In the genomic region with DNA sequence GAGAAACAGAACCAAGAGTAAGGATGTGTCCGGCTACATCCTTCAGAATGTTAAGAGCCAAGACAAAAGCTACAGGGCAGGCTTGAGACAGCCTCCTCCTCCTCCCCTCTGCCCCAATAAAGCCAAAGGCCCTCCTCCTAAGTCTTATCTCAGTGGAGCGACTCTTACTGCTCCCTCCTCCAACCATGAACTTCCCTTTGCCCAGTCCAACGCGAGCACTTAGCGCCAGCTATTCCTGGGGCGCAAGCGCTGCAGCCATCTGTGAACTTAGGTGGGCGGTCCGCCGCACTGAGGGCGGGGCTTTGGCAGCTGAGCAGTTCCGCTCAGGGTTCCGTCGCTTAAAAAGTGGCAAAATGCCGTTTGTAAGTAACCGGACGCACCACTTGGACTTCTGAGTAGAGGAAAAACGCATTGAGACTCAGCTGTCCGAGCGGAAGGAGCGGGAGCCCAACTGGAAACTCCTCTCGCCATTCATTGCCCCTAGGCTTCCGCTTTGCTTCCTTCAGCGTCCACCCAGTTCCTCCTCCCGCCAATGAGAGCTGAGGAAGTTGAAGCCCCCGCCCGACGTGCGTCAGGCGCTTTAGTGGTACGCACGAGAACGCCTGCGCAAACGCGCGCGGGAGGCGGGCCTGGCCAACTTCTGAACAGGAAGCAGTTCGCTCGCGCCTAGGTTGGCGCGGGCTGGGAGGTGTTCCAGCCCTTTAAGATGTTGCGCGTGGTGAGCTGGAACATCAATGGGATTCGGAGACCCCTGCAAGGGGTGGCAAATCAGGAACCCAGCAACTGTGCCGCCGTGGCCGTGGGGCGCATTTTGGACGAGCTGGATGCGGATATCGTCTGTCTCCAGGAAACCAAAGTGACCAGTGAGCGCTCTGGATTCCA, we compare ENCODE assay signal across 8 cellular contexts. TPM values are rescaled to one million over a fixed set of nuclear protein-coding genes. Genes with fewer than 3 reads are reported as not detected.
DNase-seq lines count a peak whose midpoint lies in the region; ATAC-seq, FAIRE-seq and TF ChIP-seq lines count a peak whose summit lies in the region.

A gene with protein sequence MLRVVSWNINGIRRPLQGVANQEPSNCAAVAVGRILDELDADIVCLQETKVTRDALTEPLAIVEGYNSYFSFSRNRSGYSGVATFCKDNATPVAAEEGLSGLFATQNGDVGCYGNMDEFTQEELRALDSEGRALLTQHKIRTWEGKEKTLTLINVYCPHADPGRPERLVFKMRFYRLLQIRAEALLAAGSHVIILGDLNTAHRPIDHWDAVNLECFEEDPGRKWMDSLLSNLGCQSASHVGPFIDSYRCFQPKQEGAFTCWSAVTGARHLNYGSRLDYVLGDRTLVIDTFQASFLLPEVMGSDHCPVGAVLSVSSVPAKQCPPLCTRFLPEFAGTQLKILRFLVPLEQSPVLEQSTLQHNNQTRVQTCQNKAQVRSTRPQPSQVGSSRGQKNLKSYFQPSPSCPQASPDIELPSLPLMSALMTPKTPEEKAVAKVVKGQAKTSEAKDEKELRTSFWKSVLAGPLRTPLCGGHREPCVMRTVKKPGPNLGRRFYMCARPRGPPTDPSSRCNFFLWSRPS (plus strand): TSS at position 647 of the 882 bp plus-strand sequence. CDS start 60 bp downstream, at position 707.

- ATAC-seq in GM18520 (IDR thresholded peaks at IDR 0.05; ENCODE audit: unreplicated experiment) (peak; percentile 87), HG03064 (IDR thresholded peaks at IDR 0.05; ENCODE audit: low read depth, unreplicated experiment) (peak; percentile 90), body of pancreas (peak; percentile 94), sciatic nerve (peak; percentile 98)

- H3K4me3 ChIP-seq in body of pancreas: peak within 1 kb of the TSS; percentile 10 to 22

- no peaks in the 10 kb centered on the region for H3K36me3 ChIP-seq in body of pancreas (replicated peaks in 1 of 2; ENCODE audit: insufficient read depth in 1 of 2, low read depth in 2 of 2)

- FAIRE-seq in TTC549 (lab: Jason Lieb, UNC): peak; percentile 67

- no peaks in the 10 kb centered on the region for H3K9me3 ChIP-seq in body of pancreas

- DNase-seq in NCI-H2107 treated with DMSO at 0.1 percent for 48 hours (lab: John Stamatoyannopoulos, UW; ENCODE audit: unreplicated experiment): peak; percentile 81
- DNase-seq in body of pancreas: peak; percentile 89 to 94 (median 91)
- peak; percentile 67 for DNase-seq in iPS DF 19.7 (ENCODE audit: low read depth, low spot score)
- peak; percentile 91 for DNase-seq in sciatic nerve (ENCODE audit: low spot score)

- WGBS in body of pancreas, 2 donors: 0 to 8% methylated on average over 2 to 42 of the region's 55 CpGs

- H3K27ac ChIP-seq in 22Rv1 (peak within 1 kb of the TSS; percentile 87), body of pancreas (peak within 1 kb of the TSS; percentile 52 to 95 (median 74))

- H3K4me1 ChIP-seq in body of pancreas: peaks cover 34% of the 10 kb centered on the region

- peak; percentile 39 to 80 (median 75) for TF ChIP-seq POLR2A in body of pancreas (IDR thresholded peaks at IDR 0.05)

- H3K27me3 ChIP-seq in body of pancreas: no peaks in the 10 kb centered on the region

- intact Hi-C loops in body of pancreas (cut with DNase I): no loop called here
- intact Hi-C loops in sciatic nerve (cut with DNase I): no loop called here

- TF ChIP-seq CTCF in 22Rv1 (IDR thresholded peaks at IDR 0.05) (no peak), body of pancreas (IDR thresholded peaks at IDR 0.05) (no peak)

RNA-seq across cellular contexts. Expression of the gene that starts here (rescaled TPM):
- total RNA-seq in body of pancreas (1 to 10 TPM; 4.3 to 5.2 TPM), sciatic nerve (9.0 TPM)

Comparison
In these comparisons a context has a peak if more than half of its experiments do, and no peak if none do; other contexts are left out.
1. Peak in every context shown above with its lines: DNase-seq, ATAC-seq, H3K4me3 ChIP-seq and H3K27ac ChIP-seq.